Comparison of ENCODE assay signal across 26 cellular contexts in the genomic region with DNA sequence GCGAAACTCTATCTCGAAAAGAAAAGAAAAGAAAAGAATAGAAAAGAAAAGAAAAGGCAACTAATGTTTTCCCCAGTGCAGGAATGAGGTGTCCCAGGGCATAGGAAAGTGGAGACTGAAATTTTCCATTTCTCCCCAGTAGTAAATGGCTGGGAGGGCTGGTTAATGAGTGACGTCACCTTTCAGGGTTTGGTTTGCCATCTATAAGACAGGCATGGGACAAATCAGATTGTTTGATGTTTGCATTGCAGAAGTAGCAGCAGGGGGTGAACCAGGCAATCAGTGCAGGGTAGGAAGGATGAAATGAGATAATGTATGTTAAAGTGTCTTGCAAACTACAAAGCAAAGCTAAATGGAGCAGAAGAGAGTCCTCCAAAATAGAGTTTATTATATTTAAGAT.
"Had no signal": no experiment of that assay in that cellular context is flagged by ENCODE, and none has a peak within 500 bp of the region (broad histone marks: within the 10 kb centered on the region; RNA-seq: fewer than 3 reads in every experiment).

No MANE protein-coding gene starts in this region.

- DNase-seq: cortex of kidney; dorsolateral prefrontal cortex; effector memory CD4-positive, alpha-beta T cell; gastrocnemius medialis; heart right ventricle; hypothalamus; left colon; left ventricle myocardium superior; mesenchymal stem cell; naive B cell; psoas muscle; sigmoid colon; stimulated activated CD4-positive, alpha-beta T cell treated with anti-CD3 and anti-CD28 coated beads, Interleukin-2, amount 100 ng/mL, for 24 hours; stimulated activated CD4-positive, alpha-beta T cell treated with anti-CD3 and anti-CD28 coated beads, Interleukin-4, amount 100 ng/mL, for 4 hours; stimulated activated naive B cell treated with anti-CD40 and anti-IgM and Interleukin-4, amounts not matched to agents 10 μg/mL and 1 μg/mL and 100 μg/mL, for 72 hours; stimulated activated naive CD8-positive, alpha-beta T cell treated with anti-CD3 and anti-CD28 coated beads, Interleukin-15, amount 100 ng/mL, for 72 hours; testis; upper lobe of right lung had no signal

- H3K9me3 ChIP-seq: esophagus muscularis mucosa, gastrocnemius medialis, heart right ventricle, neutrophil, psoas muscle, sigmoid colon, testis, tibial nerve, upper lobe of right lung, vagina had no signal

- H3K4me1 ChIP-seq: esophagus muscularis mucosa, gastrocnemius medialis, heart right ventricle, psoas muscle, testis, tibial nerve, upper lobe of right lung, vagina had no signal

- H3K4me3 ChIP-seq: dorsolateral prefrontal cortex, esophagus muscularis mucosa, gastrocnemius medialis, heart right ventricle, lung, psoas muscle, sigmoid colon, skin epidermis, testis, tibial nerve, upper lobe of right lung, vagina had no signal

- H3K27me3 ChIP-seq: esophagus muscularis mucosa, gastrocnemius medialis, neutrophil, sigmoid colon, testis, tibial nerve, vagina had no signal

- FAIRE-seq: kidney had no signal

- H3K27ac ChIP-seq: dorsolateral prefrontal cortex, epithelial cell of prostate, esophagus muscularis mucosa, gastrocnemius medialis, heart right ventricle, neutrophil, psoas muscle, sigmoid colon, skin epidermis, testis, tibial nerve, upper lobe of right lung, vagina had no signal

- H3K36me3 ChIP-seq: esophagus muscularis mucosa, gastrocnemius medialis, heart right ventricle, neutrophil, sigmoid colon, tibial nerve, upper lobe of right lung, vagina had no signal

- ATAC-seq: gastrocnemius medialis; left colon; left ventricle myocardium superior; psoas muscle; stimulated activated naive B cell treated with anti-CD40 and anti-IgM and Interleukin-4, amounts not matched to agents 10 μg/mL and 1 μg/mL and 100 μg/mL, for 72 hours; stimulated activated naive CD8-positive, alpha-beta T cell treated with anti-CD3 and anti-CD28 coated beads, Interleukin-15, amount 100 ng/mL, for 72 hours; upper lobe of right lung had no signal
